ENCODE assay signal across 8 cellular contexts in the genomic region with DNA sequence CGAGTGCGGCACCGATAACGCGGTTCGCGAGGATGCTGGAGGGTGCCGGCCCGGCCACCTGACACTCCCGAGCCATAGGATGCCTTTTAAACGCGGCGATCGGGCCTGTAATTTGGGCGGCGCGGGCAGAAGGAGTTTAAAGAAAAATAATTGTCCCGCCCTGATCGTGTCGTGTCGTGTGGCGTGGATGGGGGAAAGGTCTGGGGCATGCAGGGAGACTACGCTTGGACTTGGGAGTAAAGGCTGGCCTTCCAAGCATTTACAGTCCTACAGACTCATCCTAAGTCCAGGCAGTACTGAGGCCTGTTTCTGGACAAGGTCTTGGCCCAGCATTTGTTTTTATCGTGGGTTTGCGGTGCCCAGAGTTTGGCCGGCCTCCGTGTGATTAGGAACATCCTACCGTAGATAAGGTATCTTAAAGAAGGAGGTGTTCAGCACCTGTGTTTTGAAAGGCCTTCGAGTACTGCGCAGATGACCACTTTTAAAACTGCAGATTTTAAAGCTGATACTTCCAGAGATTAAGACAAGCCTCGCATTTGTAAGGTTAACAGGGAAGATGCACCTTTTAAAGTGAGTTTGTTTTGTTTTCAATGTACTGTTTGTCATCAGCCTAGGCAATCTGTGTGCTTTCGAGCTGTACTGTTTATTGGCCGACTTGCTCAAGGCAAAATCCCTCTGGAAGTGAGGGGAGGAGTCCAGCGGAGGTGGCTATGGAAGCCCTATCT. TPM values are rescaled to one million over a fixed set of nuclear protein-coding genes. Genes with fewer than 3 reads are reported as not detected.
DNase-seq lines count a peak whose midpoint lies in the region; ATAC-seq and TF ChIP-seq lines count a peak whose summit lies in the region.

No MANE protein-coding gene starts in this region.

- intact Hi-C loops in lower leg skin (cut with DNase I; ENCODE audit: low total_unique reads) = no loop called here
- intact Hi-C loops in thyroid gland (cut with DNase I) = no loop called here

- H3K27me3 ChIP-seq in thyroid gland = no peaks in the 10 kb centered on the region

- no peaks in the 10 kb centered on the region for H3K36me3 ChIP-seq in thyroid gland

- peak; percentile 45 for DNase-seq in NCI-H2171 treated with DMSO at 0.1 percent for 48 hours (lab: John Stamatoyannopoulos, UW)
- no peak for DNase-seq in NCI-H2171 (lab: John Stamatoyannopoulos, UW)
- peak; percentile 93 for DNase-seq in M059J (ENCODE audit: low read depth)
- peak; percentile 92 for DNase-seq in SW480 (ENCODE audit: low spot score)
- peak; percentile 72 to 90 for DNase-seq in dermis microvascular lymphatic vessel endothelial cell (ENCODE audit: low read depth in 2 of 2)
- DNase-seq in lower leg skin (ENCODE audit: low spot score in 2 of 2) = peak in 1 of 2 donors; percentile 71
- DNase-seq in thyroid gland = peak; percentile 76 to 79

- TF ChIP-seq POLR2A in lower leg skin (IDR thresholded peaks at IDR 0.05) (no peak), thyroid gland (IDR thresholded peaks at IDR 0.05) (peak; percentile 66 to 90)

- H3K27ac ChIP-seq in thyroid gland = peak overlapping the region; percentile 69 to 99 (median 95)

- H3K9me3 ChIP-seq in thyroid gland = no peaks in the 10 kb centered on the region

- H3K4me1 ChIP-seq in thyroid gland = peaks cover 20 to 33% of the 10 kb centered on the region in 2 donors

- TF ChIP-seq CTCF in lower leg skin (IDR thresholded peaks at IDR 0.05) = no peak
- no peak for TF ChIP-seq CTCF in thyroid gland (IDR thresholded peaks at IDR 0.05)

- H3K4me3 ChIP-seq in lower leg skin (ENCODE audit: low read depth, poor library complexity, severe bottlenecking) (peak overlapping the region; percentile 86), thyroid gland (replicated peaks in 1 of 3) (peak overlapping the region; percentile 43 to 84 (median 63))

- no peak for ATAC-seq in GM21360 (IDR thresholded peaks at IDR 0.05; ENCODE audit: unreplicated experiment)

- 2% methylated on average over 24 to 34 of the region's 34 CpGs for WGBS in lower leg skin, 2 donors
- WGBS in thyroid gland, 2 donors = 0 to 1% methylated on average over 25 to 26 of the region's 34 CpGs

RNA-seq across cellular contexts. Expression of a gene that starts 1.5 kb away (rescaled TPM):
- total RNA-seq in M059J (2014; rRNA removed; shearing (Covaris generic)) = 72.7 and 74.8 TPM in 2 replicates
- 14.0 and 19.9 TPM in 2 replicates for total RNA-seq in dermis microvascular lymphatic vessel endothelial cell
- 100 to 1,000 TPM in 2 of 4 donors, 10 to 100 TPM in 2; 67.5 to 135 (median 107) TPM for total RNA-seq in lower leg skin
- 10 to 100 TPM; 29.6 to 35.6 (median 32.5) TPM for total RNA-seq in thyroid gland

Comparison
In these comparisons a context has a peak if more than half of its experiments do, and no peak if none do; other contexts are left out.
1. POLR2A ChIP-seq: peak in thyroid gland (2 of 2); none in lower leg skin (0 of 2).